Comparison of ENCODE assay signal across 12 cellular contexts in the genomic region with DNA sequence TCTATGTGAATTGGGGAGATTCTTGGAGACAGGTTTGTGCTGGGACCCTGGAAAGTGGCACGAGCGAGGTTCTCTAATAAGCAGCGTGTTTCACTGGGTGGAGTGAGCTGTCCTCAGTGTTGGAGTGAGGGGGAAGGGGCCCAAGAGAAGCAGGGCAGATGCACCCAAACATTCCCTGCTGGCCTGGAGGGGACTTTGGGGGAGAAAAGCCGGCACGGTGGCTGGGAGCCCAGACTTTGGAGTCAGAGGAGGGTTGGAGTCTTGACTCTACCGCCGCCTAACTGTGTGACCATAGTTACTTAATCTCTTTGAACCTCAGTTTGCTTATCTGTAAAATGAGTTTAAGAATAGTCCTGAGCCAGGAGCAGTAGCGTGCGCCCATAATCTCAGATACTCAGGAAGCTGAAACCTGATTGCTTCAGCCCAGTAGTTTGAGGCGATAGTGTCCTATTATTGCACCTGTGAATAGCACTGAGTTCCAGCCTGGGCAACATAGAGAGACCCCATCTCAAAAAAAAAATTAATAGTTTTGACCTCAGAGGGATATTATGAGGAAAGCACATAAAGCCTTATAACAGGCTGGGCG. TPM values are rescaled to one million over a fixed set of nuclear protein-coding genes. Genes with fewer than 3 reads are reported as not detected.
DNase-seq lines count a peak whose midpoint lies in the region; ATAC-seq and TF ChIP-seq lines count a peak whose summit lies in the region.
"Had no signal": no experiment of that assay in that cellular context is flagged by ENCODE, and none has a peak within 500 bp of the region (broad histone marks: within the 10 kb centered on the region; RNA-seq: fewer than 3 reads in every experiment).

No MANE protein-coding gene starts in this region.

- POLR2A ChIA-PET in CD4-positive, alpha-beta T cell (lab: Charles Lee), result interaction anchor here (1.9 to 2.7 kb wide), 3 partner anchors 10 to 81 kb away, joined by 10 to 19 read pairs (median 10); a partner anchor contains a TSS

- H3K9me3 Mint-ChIP-seq in CD4-positive, alpha-beta T cell, result no peaks in the 10 kb centered on the region
- H3K9me3 Mint-ChIP-seq: memory B cell had no signal

- H3K9ac ChIP-seq in GM23248, result peak overlapping the region; percentile 46
- peak overlapping the region; percentile 54 to 77 (median 62) for H3K9ac ChIP-seq in skeletal muscle tissue (ENCODE audit: low read depth in 1 of 3, low read length in 3 of 3)
- H3K9ac ChIP-seq: KMS-11 had no signal

- in situ Hi-C loops in GM23248 (cut with MboI), result no loop called here

- no peaks in the 10 kb centered on the region for H3K9me2 ChIP-seq in GM23248 (ENCODE audit: insufficient read depth)

- H3K27me3 Mint-ChIP-seq in CD4-positive, alpha-beta T cell, result no peaks in the 10 kb centered on the region
- H3K27me3 Mint-ChIP-seq: memory B cell had no signal

- H3K4me3 ChIP-seq in GM23248, result peak overlapping the region; percentile 58
- no peak overlapping the region for H3K4me3 ChIP-seq in body of pancreas
- H3K4me3 ChIP-seq in skeletal muscle tissue (ENCODE audit: low read length in 3 of 3), result peak overlapping the region; percentile 52 to 75 (median 54)

- ATAC-seq in body of pancreas (no peak), GM19035 (IDR thresholded peaks at IDR 0.05; ENCODE audit: unreplicated experiment) (no peak)
- no peak for ATAC-seq in CD4-positive, alpha-beta T cell (ENCODE audit: poor library complexity)

- no peaks in the 10 kb centered on the region for H4K20me1 ChIP-seq in GM23248 (ENCODE audit: insufficient read depth)

- H3K79me2 ChIP-seq in GM23248 (ENCODE audit: insufficient read depth), result no peaks in the 10 kb centered on the region

- H3K9me3 ChIP-seq in GM23248 (ENCODE audit: low read depth) (no peaks in the 10 kb centered on the region), body of pancreas (no peaks in the 10 kb centered on the region), skeletal muscle tissue (ENCODE audit: control insufficient read depth in 3 of 3, low read length in 3 of 3) (no peaks in the 10 kb centered on the region)
- no peaks in the 10 kb centered on the region for H3K9me3 ChIP-seq in CD4-positive, alpha-beta T cell (ENCODE audit: control insufficient read depth, low read length)

- DNase-seq in GM23248 (peak; percentile 17), body of pancreas (no peak), NCI-H69 (lab: John Stamatoyannopoulos, UW) (no peak), mucosa of gallbladder (ENCODE audit: low spot score) (no peak)
- no peak for DNase-seq in CD4-positive, alpha-beta T cell
- DNase-seq: activated CD4-positive, alpha-beta T cell treated with anti-CD3 and anti-CD28 coated beads for 48 hours; NK-92 treated with Interleukin-12 subunit alpha and Interleukin-12 subunit beta, amount 100 ng/mL, for 24 hours had no signal

- H3K27me3 ChIP-seq in GM23248 (replicated peaks; ENCODE audit: insufficient read depth), result no peaks in the 10 kb centered on the region
- H3K27me3 ChIP-seq in body of pancreas, result no peaks in the 10 kb centered on the region
- H3K27me3 ChIP-seq in layer of hippocampus (ENCODE audit: control insufficient read depth, insufficient read depth, low read length), result no peaks in the 10 kb centered on the region
- no peaks in the 10 kb centered on the region for H3K27me3 ChIP-seq in skeletal muscle tissue (ENCODE audit: control insufficient read depth in 3 of 3, insufficient read depth in 3 of 3, low read length in 3 of 3)
- no peaks in the 10 kb centered on the region for H3K27me3 ChIP-seq in CD4-positive, alpha-beta T cell (ENCODE audit: control insufficient read depth, insufficient read depth, low read length)

- no peak for TF ChIP-seq CTCF in body of pancreas (IDR thresholded peaks at IDR 0.05)
- TF ChIP-seq CTCF in CD4-positive, alpha-beta T cell (IDR thresholded peaks at IDR 0.05), result no peak

- peak overlapping the region; percentile 75 for H2AFZ ChIP-seq in GM23248

- H3K4me2 ChIP-seq in GM23248 (ENCODE audit: unreplicated experiment), result peak overlapping the region; percentile 65
- H3K4me2 ChIP-seq: KMS-11 had no signal

- no peak for TF ChIP-seq POLR2A in body of pancreas (IDR thresholded peaks at IDR 0.05)

- H3K27ac ChIP-seq in GM23248 (no peak overlapping the region), body of pancreas (peak overlapping the region; percentile 55 to 79 (median 74)), layer of hippocampus (ENCODE audit: low read depth, low read length) (peak overlapping the region; percentile 46), skeletal muscle tissue (ENCODE audit: low read depth, low read length) (peak overlapping the region; percentile 79)
- no peak overlapping the region for H3K27ac ChIP-seq in CD4-positive, alpha-beta T cell (ENCODE audit: low read depth, low read length)
- H3K27ac ChIP-seq: KMS-11 had no signal

- no peaks in the 10 kb centered on the region for H3K36me3 Mint-ChIP-seq in CD4-positive, alpha-beta T cell (ENCODE audit: low read depth)

- CTCF ChIA-PET in CD4-positive, alpha-beta T cell (lab: Charles Lee), result interaction anchor here (0.6 to 2.0 kb wide), 6 partner anchors 13 to 280 kb away, joined by 3 to 13 read pairs (median 7); no protein-coding TSS in a partner anchor

- no peak overlapping the region for H3K4me3 Mint-ChIP-seq in CD4-positive, alpha-beta T cell
- H3K4me3 Mint-ChIP-seq: memory B cell had no signal

- 45 to 46% methylated on average over 11 of the region's 11 CpGs for WGBS in GM23248 (ENCODE audit: low coverage in 1 of 2, low lambda C conversion rate in 2 of 2, missing lambda C conversion rate in 2 of 2), 2 experiments
- WGBS in body of pancreas, 2 donors, result 46 to 48% methylated on average over 8 to 11 of the region's 11 CpGs

- intact Hi-C loops in body of pancreas (cut with DNase I), result no loop called here
- intact Hi-C loops in CD4-positive, alpha-beta T cell (cut with DNase I, micrococcal nuclease), result no loop called here

- no peak overlapping the region for H3K27ac Mint-ChIP-seq in CD4-positive, alpha-beta T cell
- H3K27ac Mint-ChIP-seq: memory B cell had no signal

- H3F3A ChIP-seq in GM23248 (ENCODE audit: insufficient read depth), result no peaks in the 10 kb centered on the region

- peaks cover 12% of the 10 kb centered on the region for H3K4me1 Mint-ChIP-seq in CD4-positive, alpha-beta T cell (ENCODE audit: low read depth)

- H3K36me3 ChIP-seq in GM23248 (ENCODE audit: low read depth) (no peaks in the 10 kb centered on the region), body of pancreas (replicated peaks in 1 of 2; ENCODE audit: insufficient read depth in 1 of 2, low read depth in 2 of 2) (no peaks in the 10 kb centered on the region), skeletal muscle tissue (ENCODE audit: control insufficient read depth in 3 of 3, insufficient read depth in 3 of 3, low read length in 3 of 3) (peaks cover 0 to 9% (median 3%) of the 10 kb centered on the region in 3 donors)

- H3K4me1 ChIP-seq in GM23248 (ENCODE audit: insufficient read depth) (peaks cover 23% of the 10 kb centered on the region), body of pancreas (peaks cover 47% of the 10 kb centered on the region), skeletal muscle tissue (ENCODE audit: control insufficient read depth in 3 of 3, insufficient read depth in 3 of 3, low read length in 3 of 3) (peaks cover 46 to 49% (median 46%) of the 10 kb centered on the region in 3 donors)

RNA-seq across cellular contexts. Expression of a gene that starts 0.6 kb away (rescaled TPM):
- total RNA-seq in GM23248 (2014; rRNA removed; shearing (Covaris generic)), result 2.7 and 7.2 TPM in 2 replicates
- polyA plus RNA-seq in GM23248 (2016; fragmentation: Nextera tagmentation; extraction: Ambion mirVana), result 4.9 and 5.1 TPM in 2 replicates
- 10 to 100 TPM; 17.9 to 33.9 TPM for total RNA-seq in body of pancreas
- 23.5 TPM for total RNA-seq in skeletal muscle tissue
- 1 to 10 TPM; 1.8 to 2.3 TPM for total RNA-seq in CD4-positive, alpha-beta T cell
- 33.5 TPM for total RNA-seq in mucosa of gallbladder

RNA-seq across cellular contexts. Expression of a gene that starts 9.8 kb away (rescaled TPM):
- total RNA-seq in GM23248 (2014; rRNA removed; shearing (Covaris generic)), result 48.4 and 62.6 TPM in 2 replicates
- 29.0 and 30.0 TPM in 2 replicates for polyA plus RNA-seq in GM23248 (2016; fragmentation: Nextera tagmentation; extraction: Ambion mirVana)
- total RNA-seq in body of pancreas, result 10 to 100 TPM; 31.6 to 43.1 TPM
- total RNA-seq in skeletal muscle tissue, result 11.5 TPM
- 10 to 100 TPM; 16.8 to 17.2 TPM for total RNA-seq in CD4-positive, alpha-beta T cell
- total RNA-seq in mucosa of gallbladder, result 48.5 TPM

RNA-seq across cellular contexts. Expression of a gene that starts 11.5 kb away (rescaled TPM):
- 17.4 and 20.4 TPM in 2 replicates for total RNA-seq in GM23248 (2014; rRNA removed; shearing (Covaris generic))
- polyA plus RNA-seq in GM23248 (2016; fragmentation: Nextera tagmentation; extraction: Ambion mirVana), result 8.6 and 9.9 TPM in 2 replicates
- total RNA-seq in body of pancreas (10 to 100 TPM; 22.8 to 41.2 TPM), skeletal muscle tissue (15.7 TPM), mucosa of gallbladder (57.1 TPM)
- 100 to 1,000 TPM; 161 to 178 TPM for total RNA-seq in CD4-positive, alpha-beta T cell

RNA-seq across cellular contexts. Expression of a gene that starts 43.6 kb away (rescaled TPM):
- total RNA-seq in GM23248 (2014; rRNA removed; shearing (Covaris generic)), result 24.5 and 34.9 TPM in 2 replicates
- polyA plus RNA-seq in GM23248 (2016; fragmentation: Nextera tagmentation; extraction: Ambion mirVana), result 40.3 and 41.3 TPM in 2 replicates
- total RNA-seq in body of pancreas, result 10 to 100 TPM; 10.9 to 33.2 TPM
- total RNA-seq in skeletal muscle tissue, result 7.8 TPM
- total RNA-seq in CD4-positive, alpha-beta T cell, result 10 to 100 TPM; 57.3 to 57.6 TPM
- total RNA-seq in mucosa of gallbladder, result 22.7 TPM

Comparison
In these comparisons a context has a peak if more than half of its experiments do, and no peak if none do; other contexts are left out.
1. H3K27ac ChIP-seq: peak in body of pancreas (4 of 4), layer of hippocampus (single experiment) and skeletal muscle tissue (single experiment); none in GM23248 (single experiment) and CD4-positive, alpha-beta T cell (single experiment).
2. H3K4me3 ChIP-seq: peak in GM23248 (single experiment) and skeletal muscle tissue (3 of 3); none in body of pancreas (0 of 2).